ENCODE assay signal across 9 cellular contexts in the genomic region with DNA sequence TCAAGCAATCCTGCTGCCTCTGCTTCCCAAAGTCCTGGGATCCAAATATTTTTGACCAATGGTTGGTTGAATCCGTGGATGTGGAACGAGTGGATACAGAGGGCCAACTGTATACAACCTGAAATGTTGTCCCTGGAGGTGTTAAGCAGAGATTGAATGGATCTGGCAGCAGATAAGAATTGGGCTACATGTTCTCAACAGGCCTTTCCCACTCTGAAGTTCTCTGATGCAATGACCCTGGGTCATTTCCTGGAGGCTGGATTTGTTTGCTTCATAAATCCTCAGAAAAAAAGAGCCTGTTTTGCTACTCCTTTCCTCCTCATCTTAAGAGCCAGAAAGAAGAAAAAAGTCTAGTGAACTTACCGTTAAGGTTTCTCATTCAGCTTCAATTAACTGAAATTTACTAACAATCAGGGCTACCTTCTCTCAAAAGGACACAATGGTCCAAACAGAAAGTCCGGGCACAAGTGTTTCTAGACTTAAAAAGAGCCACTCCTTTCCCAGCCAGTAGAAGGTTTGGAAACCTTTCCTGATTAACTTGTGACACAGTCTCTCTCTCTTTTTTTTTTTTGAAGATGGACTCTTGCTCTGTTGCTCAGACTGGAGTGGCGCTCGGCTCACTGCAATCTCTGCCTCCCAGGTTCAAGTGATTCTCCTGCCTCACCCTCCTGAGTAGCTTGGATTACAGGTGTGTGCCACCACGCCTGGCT. TPM values are rescaled to one million over a fixed set of nuclear protein-coding genes. Genes with fewer than 3 reads are reported as not detected.
DNase-seq lines count a peak whose midpoint lies in the region; ATAC-seq and TF ChIP-seq lines count a peak whose summit lies in the region.
"Had no signal": no experiment of that assay in that cellular context is flagged by ENCODE, and none has a peak within 500 bp of the region (broad histone marks: within the 10 kb centered on the region; RNA-seq: fewer than 3 reads in every experiment).

No MANE protein-coding gene starts in this region.

- no peak for ATAC-seq in activated CD4-positive, alpha-beta T cell treated with anti-CD3 and anti-CD28 coated beads for 36 hours
- ATAC-seq in activated T-helper 17 cell treated with anti-CD3 and anti-CD28 coated beads, Interleukin-2, amount 50 U/mL, for 72 hours (replicated peaks) = no peak
- ATAC-seq in HG02852 (IDR thresholded peaks at IDR 0.05; ENCODE audit: unreplicated experiment) (no peak), GM21529 (IDR thresholded peaks at IDR 0.05; ENCODE audit: unreplicated experiment) (no peak)
- ATAC-seq in activated CD4-positive, CD25-positive, alpha-beta regulatory T cell treated with anti-CD3 and anti-CD28 coated beads, Interleukin-2, amount 50 U/mL, for 24 hours = no peak

- TF ChIP-seq CTCF in fibroblast of pulmonary artery (IDR thresholded peaks at IDR 0.05; ENCODE audit: low read length, missing control alignments) = no peak
- TF ChIP-seq CTCF in spleen (IDR thresholded peaks at IDR 0.05 in 8 of 11, conservative IDR thresholded peaks at IDR 0.05 in 3 of 11) = no peak

- no peaks in the 10 kb centered on the region for H3K27me3 ChIP-seq in spleen (replicated peaks in 1 of 7)

- 77 to 87% (median 80%) methylated on average over 7 of the region's 7 CpGs for WGBS in spleen, 5 donors

- peak overlapping the region; percentile 16 to 91 (median 76) for H3K27ac ChIP-seq in spleen

- H3K27ac Mint-ChIP-seq in activated CD4-positive, alpha-beta T cell treated with anti-CD3 and anti-CD28 coated beads for 36 hours = peak overlapping the region; percentile 75
- H3K27ac Mint-ChIP-seq in activated T-helper 17 cell treated with anti-CD3 and anti-CD28 coated beads, Interleukin-2, amount 50 U/mL, for 72 hours = peak overlapping the region; percentile 47

- peaks cover 2% of the 10 kb centered on the region for H3K9me3 Mint-ChIP-seq in activated CD4-positive, alpha-beta T cell treated with anti-CD3 and anti-CD28 coated beads for 36 hours (ENCODE audit: low read depth)
- H3K9me3 Mint-ChIP-seq in activated T-helper 17 cell treated with anti-CD3 and anti-CD28 coated beads, Interleukin-2, amount 50 U/mL, for 72 hours = no peaks in the 10 kb centered on the region

- peaks cover 16% of the 10 kb centered on the region for H3K36me3 Mint-ChIP-seq in activated CD4-positive, alpha-beta T cell treated with anti-CD3 and anti-CD28 coated beads for 36 hours (ENCODE audit: low read depth)
- peaks cover 23% of the 10 kb centered on the region for H3K36me3 Mint-ChIP-seq in activated T-helper 17 cell treated with anti-CD3 and anti-CD28 coated beads, Interleukin-2, amount 50 U/mL, for 72 hours (ENCODE audit: low read depth)

- no peaks in the 10 kb centered on the region for H3K9me3 ChIP-seq in spleen

- DNase-seq in activated CD4-positive, alpha-beta T cell treated with anti-CD3 and anti-CD28 coated beads for 36 hours = no peak
- no peak for DNase-seq in activated CD4-positive, alpha-beta T cell treated with anti-CD3 and anti-CD28 coated beads, Interleukin-2, amount 50 U/mL, for 4 hours
- DNase-seq in fibroblast of pulmonary artery (ENCODE audit: low read depth) (peak; percentile 84), spleen (no peak)
- DNase-seq: activated CD4-positive, CD25-positive, alpha-beta regulatory T cell treated with anti-CD3 and anti-CD28 coated beads, Interleukin-2, amount 50 U/mL, for 72 hours had no signal

- H3K27me3 Mint-ChIP-seq in activated CD4-positive, alpha-beta T cell treated with anti-CD3 and anti-CD28 coated beads for 36 hours = no peaks in the 10 kb centered on the region
- no peaks in the 10 kb centered on the region for H3K27me3 Mint-ChIP-seq in activated T-helper 17 cell treated with anti-CD3 and anti-CD28 coated beads, Interleukin-2, amount 50 U/mL, for 72 hours

- H3K4me1 Mint-ChIP-seq in activated CD4-positive, alpha-beta T cell treated with anti-CD3 and anti-CD28 coated beads for 36 hours = peaks cover 74% of the 10 kb centered on the region
- H3K4me1 Mint-ChIP-seq in activated T-helper 17 cell treated with anti-CD3 and anti-CD28 coated beads, Interleukin-2, amount 50 U/mL, for 72 hours = peaks cover 58% of the 10 kb centered on the region

- H3K4me3 ChIP-seq in fibroblast of pulmonary artery (replicated peaks; ENCODE audit: low read depth, low read length) = no peak overlapping the region
- H3K4me3 ChIP-seq in spleen = no peak overlapping the region

- POLR2A ChIA-PET in activated CD4-positive, alpha-beta T cell treated with anti-CD3 and anti-CD28 coated beads for 36 hours (lab: Charles Lee) = interaction anchor here (0.7 kb wide), 1 partner anchor 69 kb away, joined by 3 read pairs; no protein-coding TSS in a partner anchor

- H3K4me1 ChIP-seq in spleen = peaks cover 48 to 98% (median 79%) of the 10 kb centered on the region in 6 donors

- CTCF ChIA-PET in activated CD4-positive, alpha-beta T cell treated with anti-CD3 and anti-CD28 coated beads for 36 hours (lab: Charles Lee) = interaction anchor here (1.1 to 11.5 kb wide), 3 partner anchors 10 to 93 kb away, joined by 4 to 270 read pairs (median 6); no protein-coding TSS in a partner anchor

- intact Hi-C loops in activated CD4-positive, alpha-beta T cell treated with anti-CD3 and anti-CD28 coated beads for 36 hours (cut with DNase I, micrococcal nuclease) = no loop called here
- intact Hi-C loops in spleen (cut with DNase I; ENCODE audit: low total_unique reads) = no loop called here

- no peak overlapping the region for H3K4me3 Mint-ChIP-seq in activated CD4-positive, alpha-beta T cell treated with anti-CD3 and anti-CD28 coated beads for 36 hours
- H3K4me3 Mint-ChIP-seq in activated T-helper 17 cell treated with anti-CD3 and anti-CD28 coated beads, Interleukin-2, amount 50 U/mL, for 72 hours = peak overlapping the region; percentile 88

- no peak for TF ChIP-seq POLR2A in spleen (IDR thresholded peaks at IDR 0.05)

- no peaks in the 10 kb centered on the region for H3K36me3 ChIP-seq in spleen

RNA-seq across cellular contexts. Expression of a gene that starts 6.5 kb away (rescaled TPM):
- 10 to 100 TPM; 34.4 to 38.3 TPM for total RNA-seq in activated CD4-positive, alpha-beta T cell treated with anti-CD3 and anti-CD28 coated beads for 36 hours
- 10 to 100 TPM; 12.3 to 17.0 TPM for total RNA-seq in activated T-helper 17 cell treated with anti-CD3 and anti-CD28 coated beads, Interleukin-2, amount 50 U/mL, for 72 hours
- 10 to 100 TPM; 29.6 to 35.1 (median 33.4) TPM for total RNA-seq in spleen
- 10 to 100 TPM in 1 of 3 donors, 1 to 10 TPM in 2; 8.0 to 11.3 (median 9.5) TPM for polyA plus RNA-seq in spleen
